19 cellular contexts compared by ENCODE assay signal in the genomic region with DNA sequence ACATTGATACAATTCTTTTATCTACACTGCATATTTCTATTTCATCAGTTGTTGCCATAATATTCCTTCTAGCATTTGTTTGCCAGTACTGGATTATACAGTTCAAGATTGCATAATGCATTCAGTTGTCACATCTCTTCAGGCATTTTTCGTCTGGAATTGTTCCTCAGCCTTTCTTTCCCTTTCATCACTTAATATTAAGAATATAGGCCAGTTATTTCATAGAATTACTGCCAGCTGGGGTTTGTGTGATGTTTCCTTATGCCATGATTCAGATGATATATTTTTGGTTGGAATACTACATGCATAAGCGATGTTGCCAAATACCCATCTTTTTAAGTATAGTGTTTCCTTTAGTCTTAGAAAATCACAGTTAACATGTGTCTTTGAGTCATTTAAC. TPM values are rescaled to one million over a fixed set of nuclear protein-coding genes. Genes with fewer than 3 reads are reported as not detected.
DNase-seq lines count a peak whose midpoint lies in the region; ATAC-seq, FAIRE-seq and TF ChIP-seq lines count a peak whose summit lies in the region.
"Had no signal": no experiment of that assay in that cellular context is flagged by ENCODE, and none has a peak within 500 bp of the region (broad histone marks: within the 10 kb centered on the region; RNA-seq: fewer than 3 reads in every experiment).

No MANE protein-coding gene starts in this region.

- H3K27ac ChIP-seq in K562 (ENCODE audit: extremely low read depth, low read depth, low read length), result no peak overlapping the region
- no peak overlapping the region for H3K27ac ChIP-seq in effector memory CD4-positive, alpha-beta T cell (ENCODE audit: insufficient read depth, low read length, poor library complexity, severe bottlenecking)
- H3K27ac ChIP-seq: SK-N-MC had no signal

- H3K4me2 ChIP-seq in K562 (ENCODE audit: insufficient read depth, low read length) (no peak overlapping the region), skeletal muscle satellite cell (ENCODE audit: low read length) (peak overlapping the region; percentile 8)

- TF ChIP-seq CTCF in K562 (IDR thresholded peaks at IDR 0.05 in 2 of 3, conservative IDR thresholded peaks at IDR 0.05 in 1 of 3; ENCODE audit: insufficient read depth in 2 of 3, low read depth in 1 of 3, low read length in 3 of 3), result no peak
- no peak for TF ChIP-seq CTCF in fibroblast of the aortic adventitia (IDR thresholded peaks at IDR 0.05; ENCODE audit: insufficient read depth, low read length)

- TF ChIP-seq POLR2A in K562 (conservative IDR thresholded peaks at IDR 0.05), result no peak

- no TSS peak for BruUV-seq in K562 (replicated peaks; lab: Mats Ljungman, UMichigan)

- H3K79me2 ChIP-seq in K562 (ENCODE audit: control insufficient read depth, insufficient read depth, low read length), result no peaks in the 10 kb centered on the region

- CTCF ChIA-PET in K562 (lab: Yijun Ruan, JAX; ENCODE audit: low intra/inter-chr PET ratio), result no interaction called here

- H3K4me3 ChIP-seq in K562, result no peak overlapping the region
- H3K4me3 ChIP-seq in fibroblast of the aortic adventitia (ENCODE audit: low read depth, low read length), result no peak overlapping the region
- no peak overlapping the region for H3K4me3 ChIP-seq in skeletal muscle satellite cell (ENCODE audit: low read length)
- H3K4me3 ChIP-seq in effector memory CD4-positive, alpha-beta T cell (ENCODE audit: insufficient read depth, low read depth, low read length, poor library complexity, severe bottlenecking), result no peak overlapping the region
- H3K4me3 ChIP-seq: SK-N-MC had no signal

- H3K9me1 ChIP-seq in K562 (ENCODE audit: control insufficient read depth, insufficient read depth, low read length), result no peaks in the 10 kb centered on the region

- H3K27me3 ChIP-seq in K562 (ENCODE audit: control insufficient read depth in 2 of 2, insufficient read depth in 2 of 2, low read length in 2 of 2), result no peaks in the 10 kb centered on the region
- no peaks in the 10 kb centered on the region for H3K27me3 ChIP-seq in skeletal muscle satellite cell (ENCODE audit: control insufficient read depth, insufficient read depth, low read length)
- H3K27me3 ChIP-seq in effector memory CD4-positive, alpha-beta T cell (replicated peaks; ENCODE audit: control insufficient read depth, insufficient read depth, low read length, poor library complexity, severe bottlenecking), result no peaks in the 10 kb centered on the region

- FAIRE-seq in K562 (lab: Jason Lieb, UNC), result no peak
- FAIRE-seq: GM12891 had no signal

- H3K9me3 ChIP-seq in K562 (replicated peaks; ENCODE audit: control insufficient read depth, insufficient read depth, low read depth, low read length) (no peaks in the 10 kb centered on the region), skeletal muscle satellite cell (replicated peaks; ENCODE audit: low read length) (no peaks in the 10 kb centered on the region)
- no peaks in the 10 kb centered on the region for H3K9me3 ChIP-seq in effector memory CD4-positive, alpha-beta T cell (ENCODE audit: control insufficient read depth, low read length)
- H3K9me3 ChIP-seq: Caco-2 had no signal

- no peak overlapping the region for H3K9ac ChIP-seq in K562 (ENCODE audit: insufficient read depth in 1 of 2, low read depth in 2 of 2, low read length in 2 of 2)
- peak overlapping the region; percentile 30 for H3K9ac ChIP-seq in skeletal muscle satellite cell (ENCODE audit: low read depth, low read length)

- H3K4me1 ChIP-seq in K562 (replicated peaks in 1 of 2; ENCODE audit: control insufficient read depth in 2 of 2, insufficient read depth in 2 of 2, low read length in 2 of 2) (no peaks in the 10 kb centered on the region), skeletal muscle satellite cell (ENCODE audit: control insufficient read depth, insufficient read depth, low read length) (peaks cover 7% of the 10 kb centered on the region)
- H3K4me1 ChIP-seq in effector memory CD4-positive, alpha-beta T cell (ENCODE audit: control insufficient read depth, insufficient read depth, low read length, poor library complexity, severe bottlenecking), result no peaks in the 10 kb centered on the region
- H3K4me1 ChIP-seq: Caco-2 had no signal

- ATAC-seq in K562 (no peak), GM19395 (IDR thresholded peaks at IDR 0.05; ENCODE audit: unreplicated experiment) (no peak)
- ATAC-seq: Panc1, Right ventricle myocardium inferior had no signal

- no peaks in the 10 kb centered on the region for H4K20me1 ChIP-seq in K562 (replicated peaks; ENCODE audit: control insufficient read depth, insufficient read depth, low read length)

- DNase-seq in EH (ENCODE audit: low read depth), result peak; percentile 33
- DNase-seq in K562 (ENCODE audit: extremely low read depth in 1 of 4, low spot score in 3 of 4), result no peak
- DNase-seq in fibroblast of the aortic adventitia (ENCODE audit: low read depth), result peak; percentile 95
- DNase-seq in effector memory CD4-positive, alpha-beta T cell, result no peak
- no peak for DNase-seq in stimulated activated CD8-positive, alpha-beta memory T cell treated with anti-CD3 and anti-CD28 coated beads, Interleukin-4, amount 100 ng/mL, for 48 hours
- no peak for DNase-seq in NCI-H1417 treated with DMSO at 0.1 percent for 48 hours (lab: John Stamatoyannopoulos, UW)
- DNase-seq: Caco-2, DMS53, KBM-7, NCI-H1048, NCI-H1694, NCI-H446, NCI-H748 treated with DMSO at 0.1 percent for 48 hours had no signal

- in situ Hi-C loops in K562 (cut with MboI), result no loop called here

- no peak overlapping the region for H2AFZ ChIP-seq in K562 (ENCODE audit: low read depth, low read length)

- WGBS in K562 (ENCODE audit: insufficient coverage, low coverage, missing lambda C conversion rate), result 55% methylated on average over 2 of the region's 2 CpGs

- intact Hi-C loops in K562 (cut with micrococcal nuclease), result loop anchor here (5.0 kb wide), 2 partner anchors 383 to 403 kb away; no protein-coding TSS in a partner anchor

- H3K36me3 ChIP-seq in K562 (ENCODE audit: control insufficient read depth, insufficient read depth, low read length) (peaks cover 51% of the 10 kb centered on the region), skeletal muscle satellite cell (ENCODE audit: insufficient read depth, low read length) (peaks cover 43% of the 10 kb centered on the region)
- H3K36me3 ChIP-seq in effector memory CD4-positive, alpha-beta T cell (ENCODE audit: control insufficient read depth, insufficient read depth, low read length), result peaks cover 38% of the 10 kb centered on the region

- POLR2A ChIA-PET in K562 (lab: Yijun Ruan, JAX), result interaction anchor here (0.6 kb wide), 1 partner anchor 8 kb away, joined by 3 read pairs; no protein-coding TSS in a partner anchor

- no peak for TF ChIP-seq EP300 in K562 (IDR thresholded peaks at IDR 0.05; ENCODE audit: low read length)

- TF ChIP-seq RAD21 in K562 (CRISPR knock-in tag; conservative IDR thresholded peaks at IDR 0.05 in 1 of 2, IDR thresholded peaks at IDR 0.05 in 1 of 2), result no peak

TF ChIP-seq in K562, 482 proteins besides CTCF, POLR2A, EP300 and RAD21 (continues in another document):
- TF ChIP-seq CEBPG (CRISPR knock-in tag; IDR thresholded peaks at IDR 0.05) (no peak), CEBPG (tag; conservative IDR thresholded peaks at IDR 0.05 in 1 of 2, IDR thresholded peaks at IDR 0.05 in 1 of 2) (peak in 1 of 2 experiments; percentile 10; a peak in 1 of 4 replicates), ZNF586 (CRISPR knock-in tag; conservative IDR thresholded peaks at IDR 0.05) (no peak), SRSF9 (IDR thresholded peaks at IDR 0.05; ENCODE audit: borderline replicate concordance, low read depth, low read length) (no peak)

RNA-seq across cellular contexts. Expression of gene KIFBP, which starts 20.8 kb away (rescaled TPM):
- total RNA-seq in K562 (2011; cell fraction: chromatin; rRNA removed; ENCODE audit: low replicate concordance), result 11.1 and 16.5 TPM in 2 replicates
- total RNA-seq in K562 (2011; cell fraction: nucleolus; rRNA removed), result 7.5 and 8.2 TPM in 2 replicates
- total RNA-seq in K562 (2011; cell fraction: nucleoplasm; rRNA removed), result 8.2 and 12.1 TPM in 2 replicates
- total RNA-seq in K562 (2014; rRNA removed) (13.8 and 17.3 TPM in 2 replicates), K562 (2014; rRNA removed; fragmentation: Illumina TruSeq; extraction: Trizol) (18.8 and 20.1 TPM in 2 replicates), K562 (2015; rRNA removed; fragmentation: Illumina TruSeq; extraction: Trizol) (18.7 and 19.7 TPM in 2 replicates), K562 (2021) (13.8 and 14.8 TPM in 2 replicates), fibroblast of the aortic adventitia (ENCODE audit: low replicate concordance) (37.9 and 59.3 TPM in 2 replicates)
- polyA plus RNA-seq in K562 (2011; rRNA removed) (17.0 and 22.1 TPM in 2 replicates), K562 (2014; fragmentation: Illumina TruSeq; extraction: Trizol) (19.9 and 23.2 TPM in 2 replicates), K562 (2014; fragmentation: Nextera tagmentation; extraction: Ambion mirVana) (1 to 10 TPM; 5.6 to 8.8 TPM), K562 (2014; rRNA removed) (13.9 TPM in 2 replicates)
- polyA plus RNA-seq in K562 (2011; cell fraction: cytosol; rRNA removed), result 6.9 and 8.8 TPM in 2 replicates
- polyA plus RNA-seq in K562 (2011; cell fraction: nucleus; rRNA removed), result 9.5 and 9.7 TPM in 2 replicates
- polyA plus RNA-seq in K562 (2012), result 13.0 and 14.2 TPM in 2 replicates
- polyA minus RNA-seq in K562 (2011; rRNA and poly(A)+ RNA removed), result 18.2 TPM in 2 replicates
- polyA minus RNA-seq in K562 (2011; cell fraction: cytosol; rRNA and poly(A)+ RNA removed), result 10.7 and 11.3 TPM in 2 replicates
- polyA minus RNA-seq in K562 (2011; cell fraction: nucleus; rRNA and poly(A)+ RNA removed), result 6.1 and 8.1 TPM in 2 replicates
- 40.8 and 42.8 TPM in 2 replicates for total RNA-seq in skeletal muscle satellite cell (2012; rRNA removed)

RNA-seq across cellular contexts. Expression of gene DDX21, which starts 53.4 kb away (rescaled TPM):
- 24.6 and 87.4 TPM in 2 replicates for total RNA-seq in K562 (2011; cell fraction: chromatin; rRNA removed; ENCODE audit: low replicate concordance)
- 18.5 and 23.7 TPM in 2 replicates for total RNA-seq in K562 (2011; cell fraction: nucleolus; rRNA removed)
- 44.2 and 62.0 TPM in 2 replicates for total RNA-seq in K562 (2011; cell fraction: nucleoplasm; rRNA removed)
- total RNA-seq in K562 (2014; rRNA removed), result 278 and 289 TPM in 2 replicates
- 320 and 383 TPM in 2 replicates for total RNA-seq in K562 (2014; rRNA removed; fragmentation: Illumina TruSeq; extraction: Trizol)
- total RNA-seq in K562 (2015; rRNA removed; fragmentation: Illumina TruSeq; extraction: Trizol), result 278 and 305 TPM in 2 replicates
- total RNA-seq in K562 (2021), result 250 and 281 TPM in 2 replicates
- 160 and 257 TPM in 2 replicates for polyA plus RNA-seq in K562 (2011; rRNA removed)
- 48.3 and 116 TPM in 2 replicates for polyA plus RNA-seq in K562 (2011; cell fraction: cytosol; rRNA removed)
- polyA plus RNA-seq in K562 (2011; cell fraction: nucleus; rRNA removed), result 40.3 and 53.8 TPM in 2 replicates
- polyA plus RNA-seq in K562 (2012), result 125 and 177 TPM in 2 replicates
- polyA plus RNA-seq in K562 (2014; fragmentation: Illumina TruSeq; extraction: Trizol), result 317 and 365 TPM in 2 replicates
- polyA plus RNA-seq in K562 (2014; fragmentation: Nextera tagmentation; extraction: Ambion mirVana), result 100 to 1,000 TPM; 143 to 156 TPM
- 237 and 254 TPM in 2 replicates for polyA plus RNA-seq in K562 (2014; rRNA removed)
- polyA minus RNA-seq in K562 (2011; rRNA and poly(A)+ RNA removed), result 370 and 393 TPM in 2 replicates
- 119 and 152 TPM in 2 replicates for polyA minus RNA-seq in K562 (2011; cell fraction: cytosol; rRNA and poly(A)+ RNA removed)
- polyA minus RNA-seq in K562 (2011; cell fraction: nucleus; rRNA and poly(A)+ RNA removed), result 23.7 and 51.9 TPM in 2 replicates
- total RNA-seq in fibroblast of the aortic adventitia (ENCODE audit: low replicate concordance), result 61.9 and 63.1 TPM in 2 replicates
- 93.7 and 107 TPM in 2 replicates for total RNA-seq in skeletal muscle satellite cell (2012; rRNA removed)

Comparison
In these comparisons a context has a peak if more than half of its experiments do, and no peak if none do; other contexts are left out.
1. DNase-seq: peak in EH (single experiment) and fibroblast of the aortic adventitia (single experiment); none in K562 (0 of 4), effector memory CD4-positive, alpha-beta T cell (0 of 3), stimulated activated CD8-positive, alpha-beta memory T cell treated with anti-CD3 and anti-CD28 coated beads, Interleukin-4, amount 100 ng/mL, for 48 hours (single experiment) and NCI-H1417 treated with DMSO at 0.1 percent for 48 hours (single experiment).